25 cellular contexts compared by ENCODE assay signal in the genomic region with DNA sequence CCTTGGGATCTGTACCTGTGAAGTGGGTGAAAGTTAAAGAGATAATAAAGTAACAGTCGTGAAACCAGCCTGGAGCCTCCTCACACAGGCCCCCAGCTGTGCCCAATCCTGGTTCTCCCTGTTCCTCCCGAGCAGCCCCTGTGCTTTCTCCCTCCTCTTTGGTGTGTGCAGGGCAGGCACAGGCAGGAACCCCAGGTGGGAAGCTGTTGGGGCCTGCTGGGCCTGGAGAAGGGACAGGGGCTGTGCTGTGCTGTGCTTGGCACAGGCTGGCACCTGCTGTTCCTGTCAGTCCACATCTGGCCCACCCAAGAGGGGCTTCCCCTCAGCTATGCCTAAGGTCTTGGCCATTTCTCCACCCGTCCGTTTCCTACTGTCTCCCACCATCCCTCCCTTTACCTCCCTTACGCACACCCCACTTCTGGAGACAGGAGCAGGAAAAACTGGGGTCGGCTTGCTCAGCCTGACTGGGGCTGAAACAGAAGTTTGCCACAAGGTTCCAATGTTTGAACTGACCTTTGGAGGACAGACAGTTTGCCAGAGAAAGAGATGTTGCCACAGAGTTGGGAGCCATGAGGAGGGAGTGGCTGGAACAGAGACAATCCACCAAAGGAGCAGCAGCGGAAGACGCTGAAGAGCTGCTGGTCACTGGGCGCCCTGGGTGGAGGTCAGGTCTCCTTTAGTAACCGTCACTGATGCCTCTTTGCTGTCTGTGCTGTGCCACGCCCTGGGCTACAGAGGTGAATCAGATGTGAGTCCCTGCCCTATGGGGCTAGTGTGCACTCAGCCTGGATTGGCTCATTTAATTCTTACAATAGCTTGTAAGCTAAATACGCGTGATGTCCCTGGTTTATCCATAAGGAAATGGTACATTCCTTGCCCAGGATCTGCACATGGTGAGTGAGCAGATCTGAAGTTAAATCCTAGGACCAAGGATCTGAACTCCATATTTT. TPM values are rescaled to one million over a fixed set of nuclear protein-coding genes. Genes with fewer than 3 reads are reported as not detected.
A peak's percentile ranks its signal among the peaks of the same experiment; 100 is the strongest.
DNase-seq lines count a peak whose midpoint lies in the region; ATAC-seq and TF ChIP-seq lines count a peak whose summit lies in the region.
"Had no signal": no experiment of that assay in that cellular context is flagged by ENCODE, and none has a peak within 500 bp of the region (broad histone marks: within the 10 kb centered on the region; RNA-seq: fewer than 3 reads in every experiment).

No MANE protein-coding gene starts in this region.

- no peaks in the 10 kb centered on the region for H3K79me2 ChIP-seq in GM23338 (replicated peaks; ENCODE audit: insufficient read depth)

- intact Hi-C loops in right cardiac atrium (cut with DNase I), result no loop called here

- H3K27me3 ChIP-seq in GM23338 (ENCODE audit: insufficient read depth), result no peaks in the 10 kb centered on the region
- no peaks in the 10 kb centered on the region for H3K27me3 ChIP-seq in RWPE2 (ENCODE audit: insufficient read depth, poor library complexity, severe bottlenecking)
- no peaks in the 10 kb centered on the region for H3K27me3 ChIP-seq in right cardiac atrium (ENCODE audit: control insufficient read depth, insufficient read depth)
- H3K27me3 ChIP-seq: BLaER1 treated with 17β-estradiol and CSF1 and Interleukin-3, amounts not matched to agents 10 nM and 100 nM; uterus had no signal

- H4K20me1 ChIP-seq in GM23338 (replicated peaks; ENCODE audit: insufficient read depth), result no peaks in the 10 kb centered on the region
- H4K20me1 ChIP-seq: BLaER1 treated with 17β-estradiol and CSF1 and Interleukin-3, amounts not matched to agents 10 nM and 100 nM had no signal

- H3K9me2 ChIP-seq in GM23338 (ENCODE audit: insufficient read depth), result peaks cover 5% of the 10 kb centered on the region; the same call in 1 of the 2 replicates

- H3K4me3 Mint-ChIP-seq in GM23338, result no peak overlapping the region
- H3K4me3 Mint-ChIP-seq in neural crest cell, result no peak overlapping the region
- H3K4me3 Mint-ChIP-seq: activated CD8-positive, alpha-beta T cell treated with anti-CD3 and anti-CD28 coated beads for 36 hours; activated naive CD8-positive, alpha-beta T cell treated with anti-CD3 and anti-CD28 coated beads, Interleukin-2, amount 10 ng/mL, durations not matched to agents 7 days and 5 days; nephron progenitor cell had no signal

- ATAC-seq in GM23338 (peak; percentile 15; the same call in 1 of the 3 replicates), RWPE2 (ENCODE audit: low read depth) (peak; percentile 48), right cardiac atrium (no peak)
- ATAC-seq: activated CD8-positive, alpha-beta T cell treated with anti-CD3 and anti-CD28 coated beads for 36 hours had no signal

- DNase-seq in GM23338 (ENCODE audit: low spot score) (no peak), RWPE2 (ENCODE audit: low spot score) (no peak), epithelial cell of esophagus (ENCODE audit: low read depth) (peak; percentile 81), neural crest cell (ENCODE audit: low read depth, low spot score) (no peak), SW480 (ENCODE audit: low spot score) (no peak), amniotic stem cell (lab: John Stamatoyannopoulos, UW) (no peak), SIG-M5 (lab: John Stamatoyannopoulos, UW) (no peak), right cardiac atrium (no peak)
- DNase-seq: activated CD4-positive, alpha-beta T cell treated with anti-CD3 and anti-CD28 coated beads for 1 hour; activated CD8-positive, alpha-beta T cell treated with anti-CD3 and anti-CD28 coated beads for 36 hours; activated effector memory CD4-positive, alpha-beta T cell treated with anti-CD3 and anti-CD28 coated beads, Interleukin-2, amount 50 U/mL, for 16 hours; activated naive CD8-positive, alpha-beta T cell treated with anti-CD3 and anti-CD28 coated beads, Interleukin-2, amount 10 ng/mL, durations not matched to agents 7 days and 5 days; Caco-2; DMS79 treated with DMSO at 0.1 percent for 48 hours; erythroblast; hippocampal formation; NCI-H1092 treated with DMSO at 0.1 percent for 48 hours; NCI-H2081; NCI-H446; nephron progenitor cell; SHP77; uterus had no signal

- no peaks in the 10 kb centered on the region for H3K36me3 Mint-ChIP-seq in GM23338 (ENCODE audit: low read depth)
- no peaks in the 10 kb centered on the region for H3K36me3 Mint-ChIP-seq in neural crest cell (ENCODE audit: low read depth)
- H3K36me3 Mint-ChIP-seq: activated naive CD8-positive, alpha-beta T cell treated with anti-CD3 and anti-CD28 coated beads, Interleukin-2, amount 10 ng/mL, durations not matched to agents 7 days and 5 days had no signal

- TF ChIP-seq CTCF in GM23338 (conservative IDR thresholded peaks at IDR 0.05; ENCODE audit: low read depth in 2 of 2) (no peak), RWPE2 (IDR thresholded peaks at IDR 0.05; ENCODE audit: poor library complexity, severe bottlenecking) (no peak), epithelial cell of esophagus (IDR thresholded peaks at IDR 0.05; ENCODE audit: insufficient read depth, low read depth, low read length, missing control alignments) (no peak), neural crest cell (conservative IDR thresholded peaks at IDR 0.05) (no peak)

- H3K4me1 Mint-ChIP-seq in GM23338 (peaks cover 31% of the 10 kb centered on the region), neural crest cell (peaks cover 4% of the 10 kb centered on the region)

- H3K9me3 ChIP-seq in RWPE2 (ENCODE audit: severe bottlenecking), result no peaks in the 10 kb centered on the region
- H3K9me3 ChIP-seq in right cardiac atrium (ENCODE audit: control insufficient read depth, low read length), result no peaks in the 10 kb centered on the region
- H3K9me3 ChIP-seq: BLaER1 treated with 17β-estradiol and CSF1 and Interleukin-3, amounts not matched to agents 10 nM and 100 nM; Caco-2; uterus had no signal

- H3K27ac Mint-ChIP-seq in GM23338 (no peak overlapping the region), neural crest cell (ENCODE audit: unreplicated experiment) (peak overlapping the region; percentile 45)
- H3K27ac Mint-ChIP-seq: activated CD8-positive, alpha-beta T cell treated with anti-CD3 and anti-CD28 coated beads for 36 hours; activated naive CD8-positive, alpha-beta T cell treated with anti-CD3 and anti-CD28 coated beads, Interleukin-2, amount 10 ng/mL, durations not matched to agents 7 days and 5 days had no signal

- no peaks in the 10 kb centered on the region for H3K9me3 Mint-ChIP-seq in GM23338
- no peaks in the 10 kb centered on the region for H3K9me3 Mint-ChIP-seq in neural crest cell
- H3K9me3 Mint-ChIP-seq: activated CD8-positive, alpha-beta T cell treated with anti-CD3 and anti-CD28 coated beads for 36 hours; activated naive CD8-positive, alpha-beta T cell treated with anti-CD3 and anti-CD28 coated beads, Interleukin-2, amount 10 ng/mL, durations not matched to agents 7 days and 5 days; nephron progenitor cell had no signal

- H3K27ac ChIP-seq in GM23338 (ENCODE audit: low read depth) (no peak overlapping the region), RWPE2 (ENCODE audit: poor library complexity, severe bottlenecking) (peak overlapping the region; percentile 82), right cardiac atrium (ENCODE audit: low read length) (no peak overlapping the region)
- H3K27ac ChIP-seq: BLaER1 treated with 17β-estradiol and CSF1 and Interleukin-3, amounts not matched to agents 10 nM and 100 nM; uterus had no signal

- H3K36me3 ChIP-seq in GM23338 (ENCODE audit: insufficient read depth) (no peaks in the 10 kb centered on the region), RWPE2 (ENCODE audit: low read depth) (no peaks in the 10 kb centered on the region)
- H3K36me3 ChIP-seq: uterus had no signal

- 93% methylated on average over 13 of the region's 13 CpGs for WGBS in right cardiac atrium

- H3F3A ChIP-seq in GM23338 (replicated peaks; ENCODE audit: low read depth), result no peaks in the 10 kb centered on the region

- H3K4me2 ChIP-seq in GM23338, result no peak overlapping the region
- H3K4me2 ChIP-seq: BLaER1 treated with 17β-estradiol and CSF1 and Interleukin-3, amounts not matched to agents 10 nM and 100 nM had no signal

- H3K4me3 ChIP-seq in GM23338 (no peak overlapping the region), RWPE2 (ENCODE audit: severe bottlenecking) (no peak overlapping the region), epithelial cell of esophagus (ENCODE audit: low read length) (no peak overlapping the region), right cardiac atrium (ENCODE audit: low read length) (no peak overlapping the region)
- H3K4me3 ChIP-seq: BLaER1 treated with 17β-estradiol and CSF1 and Interleukin-3, amounts not matched to agents 10 nM and 100 nM; uterus had no signal

- H3K27me3 Mint-ChIP-seq in GM23338 (ENCODE audit: insufficient read depth, low read depth, poor library complexity) (peaks cover 6% of the 10 kb centered on the region), neural crest cell (ENCODE audit: low read depth) (no peaks in the 10 kb centered on the region)
- H3K27me3 Mint-ChIP-seq: activated CD8-positive, alpha-beta T cell treated with anti-CD3 and anti-CD28 coated beads for 36 hours; activated naive CD8-positive, alpha-beta T cell treated with anti-CD3 and anti-CD28 coated beads, Interleukin-2, amount 10 ng/mL, durations not matched to agents 7 days and 5 days had no signal

- peaks cover 22% of the 10 kb centered on the region for H3K4me1 ChIP-seq in GM23338 (ENCODE audit: insufficient read depth)
- peaks cover 37% of the 10 kb centered on the region for H3K4me1 ChIP-seq in RWPE2 (ENCODE audit: insufficient read depth, poor library complexity, severe bottlenecking)
- no peaks in the 10 kb centered on the region for H3K4me1 ChIP-seq in right cardiac atrium (ENCODE audit: control insufficient read depth, insufficient read depth, low read length)
- H3K4me1 ChIP-seq: Caco-2, uterus had no signal

- no peak overlapping the region for H2AFZ ChIP-seq in GM23338

RNA-seq across cellular contexts. Expression of a gene that starts 18.8 kb away (rescaled TPM):
- 10.4 and 35.7 TPM in 2 replicates for total RNA-seq in GM23338 (2014; rRNA removed; shearing (Covaris generic))
- polyA plus RNA-seq in GM23338 (2016; fragmentation: Nextera tagmentation; extraction: Ambion mirVana) (6.7 and 7.6 TPM in 2 replicates), right cardiac atrium (0.34 TPM)
- total RNA-seq in neural crest cell (0.89 and 1.0 TPM in 2 replicates), right cardiac atrium (1 to 10 TPM in 1 of 4 donors, under 1 TPM in 3; 0.40 to 1.3 (median 0.52) TPM)
- total RNA-seq: Caco-2, mononuclear cell, skeletal muscle tissue had no signal

RNA-seq across cellular contexts. Expression of a gene that starts 31.9 kb away (rescaled TPM):
- 17.9 and 22.8 TPM in 2 replicates for total RNA-seq in GM23338 (2014; rRNA removed; shearing (Covaris generic))
- polyA plus RNA-seq in GM23338 (2016; fragmentation: Nextera tagmentation; extraction: Ambion mirVana), result 10.4 and 12.5 TPM in 2 replicates
- 37.7 and 44.1 TPM in 2 replicates for total RNA-seq in neural crest cell
- 10 to 100 TPM; 25.5 to 31.2 (median 29.2) TPM for total RNA-seq in right cardiac atrium
- polyA plus RNA-seq in right cardiac atrium, result 18.6 TPM

RNA-seq across cellular contexts. Expression of a gene that starts 55.0 kb away (rescaled TPM):
- total RNA-seq in GM23338 (2014; rRNA removed; shearing (Covaris generic)), result 68.2 and 90.3 TPM in 2 replicates
- polyA plus RNA-seq in GM23338 (2016; fragmentation: Nextera tagmentation; extraction: Ambion mirVana) (32.1 and 35.6 TPM in 2 replicates), right cardiac atrium (10.7 TPM)
- total RNA-seq in neural crest cell (32.7 and 34.4 TPM in 2 replicates), right cardiac atrium (10 to 100 TPM; 14.2 to 19.0 (median 15.4) TPM)

RNA-seq across cellular contexts. Expression of a gene that starts 59.9 kb away (rescaled TPM):
- 112 and 116 TPM in 2 replicates for total RNA-seq in GM23338 (2014; rRNA removed; shearing (Covaris generic))
- polyA plus RNA-seq in GM23338 (2016; fragmentation: Nextera tagmentation; extraction: Ambion mirVana) (142 and 149 TPM in 2 replicates), right cardiac atrium (111 TPM)
- total RNA-seq in neural crest cell (125 and 129 TPM in 2 replicates), right cardiac atrium (100 to 1,000 TPM in 2 of 4 donors, 10 to 100 TPM in 2; 76.9 to 118 (median 99.2) TPM)

Comparison
In these comparisons a context has a peak if more than half of its experiments do, and no peak if none do; other contexts are left out.
1. ATAC-seq: peak in GM23338 (single experiment) and RWPE2 (single experiment); none in right cardiac atrium (0 of 2).